19 cellular contexts compared by ENCODE assay signal in genomic region chrX:17441965-17442364, GRCh38.
DNase-seq lines count a peak whose midpoint lies in the region; ATAC-seq and TF ChIP-seq lines count a peak whose summit lies in the region.
"Had no signal": no experiment of that assay in that cellular context is flagged by ENCODE, and none has a peak within 500 bp of the region (broad histone marks: within the 10 kb centered on the region; RNA-seq: fewer than 3 reads in every experiment).

No MANE protein-coding gene starts in this region.

- POLR2A ChIA-PET in Panc1 (lab: Charles Lee) = no interaction called here

- H3K27ac Mint-ChIP-seq in activated naive CD8-positive, alpha-beta T cell treated with anti-CD3 and anti-CD28 coated beads, Interleukin-2, amount 50 U/mL, for 24 hours = no peak overlapping the region
- H3K27ac Mint-ChIP-seq in activated naive CD8-positive, alpha-beta T cell treated with anti-CD3 and anti-CD28 coated beads for 36 hours = no peak overlapping the region
- H3K27ac Mint-ChIP-seq: type B pancreatic cell had no signal

- no peak for TF ChIP-seq POLR2A in testis (IDR thresholded peaks at IDR 0.05)

- H3K9me3 Mint-ChIP-seq in activated naive CD8-positive, alpha-beta T cell treated with anti-CD3 and anti-CD28 coated beads, Interleukin-2, amount 50 U/mL, for 24 hours = no peaks in the 10 kb centered on the region
- no peaks in the 10 kb centered on the region for H3K9me3 Mint-ChIP-seq in activated naive CD8-positive, alpha-beta T cell treated with anti-CD3 and anti-CD28 coated beads for 36 hours
- H3K9me3 Mint-ChIP-seq: type B pancreatic cell had no signal

- no peaks in the 10 kb centered on the region for H3K36me3 Mint-ChIP-seq in activated naive CD8-positive, alpha-beta T cell treated with anti-CD3 and anti-CD28 coated beads, Interleukin-2, amount 50 U/mL, for 24 hours (ENCODE audit: low read depth)
- no peaks in the 10 kb centered on the region for H3K36me3 Mint-ChIP-seq in activated naive CD8-positive, alpha-beta T cell treated with anti-CD3 and anti-CD28 coated beads for 36 hours
- H3K36me3 Mint-ChIP-seq: type B pancreatic cell had no signal

- in situ Hi-C loops in Panc1 (cut with HindIII; ENCODE audit: low pct_unique_long_range_greater_than_20kb, low sequenced_read_pairs) = no loop called here
- in situ Hi-C loops in HAP-1 (cut with MboI; ENCODE audit: low sequenced_read_pairs) = no loop called here

- H3K9me3 ChIP-seq in Panc1 (ENCODE audit: control insufficient read depth, insufficient read depth, low read depth, low read length) = no peaks in the 10 kb centered on the region
- no peaks in the 10 kb centered on the region for H3K9me3 ChIP-seq in testis
- H3K9me3 ChIP-seq in HAP-1 = no peaks in the 10 kb centered on the region
- H3K9me3 ChIP-seq: Caco-2, heart right ventricle, mucosa of descending colon, SJSA1 had no signal

- H3K27me3 ChIP-seq in Panc1 (ENCODE audit: control insufficient read depth, insufficient read depth, low read length) = no peaks in the 10 kb centered on the region
- no peaks in the 10 kb centered on the region for H3K27me3 ChIP-seq in testis
- H3K27me3 ChIP-seq in HAP-1 (ENCODE audit: low read depth) = no peaks in the 10 kb centered on the region
- H3K27me3 ChIP-seq: SJSA1 had no signal

- no peak for DNase-seq in activated naive CD8-positive, alpha-beta T cell treated with anti-CD3 and anti-CD28 coated beads, Interleukin-2, amount 50 U/mL, for 24 hours
- no peak for DNase-seq in activated naive CD8-positive, alpha-beta T cell treated with anti-CD3 and anti-CD28 coated beads for 36 hours
- DNase-seq in Panc1 (ENCODE audit: low read depth, low spot score) = peak; percentile 12
- DNase-seq in fibroblast of gingiva (ENCODE audit: low read depth) = peak; percentile 12
- no peak for DNase-seq in testis
- no peak for DNase-seq in NCI-H187 treated with DMSO at 0.1 percent for 48 hours (lab: John Stamatoyannopoulos, UW)
- no peak for DNase-seq in epidermal melanocyte (ENCODE audit: insufficient read length, low spot score)
- no peak for DNase-seq in HAP-1 (ENCODE audit: low spot score in 2 of 2)
- DNase-seq: amygdala, Caco-2, GF-D8, heart right ventricle, kidney glomerular epithelial cell, mucosa of descending colon, NCI-H1105, NCI-H2227 treated with DMSO at 0.1 percent for 48 hours, occipital lobe had no signal

- no TSS peak for BruUV-seq in Panc1 (replicated peaks; lab: Mats Ljungman, UMichigan)

- intact Hi-C loops in Panc1 (cut with micrococcal nuclease; ENCODE audit: unreplicated experiment) = no loop called here
- intact Hi-C loops in testis (cut with DNase I; ENCODE audit: low total_unique reads) = no loop called here

- H3K4me3 Mint-ChIP-seq in activated naive CD8-positive, alpha-beta T cell treated with anti-CD3 and anti-CD28 coated beads, Interleukin-2, amount 50 U/mL, for 24 hours = no peak overlapping the region
- no peak overlapping the region for H3K4me3 Mint-ChIP-seq in activated naive CD8-positive, alpha-beta T cell treated with anti-CD3 and anti-CD28 coated beads for 36 hours
- H3K4me3 Mint-ChIP-seq: type B pancreatic cell had no signal

- H3K27ac ChIP-seq in Panc1 (ENCODE audit: low read length) (no peak overlapping the region), testis (no peak overlapping the region)
- H3K27ac ChIP-seq: heart right ventricle, SJSA1 had no signal

- CTCF ChIA-PET in Panc1 (lab: Charles Lee) = no interaction called here

- no peak for TF ChIP-seq CTCF in Panc1 (IDR thresholded peaks at IDR 0.05)
- TF ChIP-seq CTCF in testis (IDR thresholded peaks at IDR 0.05) = no peak

- peak; percentile 71 for ATAC-seq in activated naive CD8-positive, alpha-beta T cell treated with anti-CD3 and anti-CD28 coated beads, Interleukin-2, amount 50 U/mL, for 24 hours
- ATAC-seq in Panc1 = no peak
- ATAC-seq: heart right ventricle, mucosa of descending colon had no signal

- H3K4me1 ChIP-seq in Panc1 (ENCODE audit: control insufficient read depth, insufficient read depth, low read length) (no peaks in the 10 kb centered on the region), testis (no peaks in the 10 kb centered on the region), HAP-1 (no peaks in the 10 kb centered on the region)
- H3K4me1 ChIP-seq: heart right ventricle had no signal

- peaks cover 4% of the 10 kb centered on the region for H3K27me3 Mint-ChIP-seq in activated naive CD8-positive, alpha-beta T cell treated with anti-CD3 and anti-CD28 coated beads, Interleukin-2, amount 50 U/mL, for 24 hours
- no peaks in the 10 kb centered on the region for H3K27me3 Mint-ChIP-seq in activated naive CD8-positive, alpha-beta T cell treated with anti-CD3 and anti-CD28 coated beads for 36 hours
- H3K27me3 Mint-ChIP-seq: type B pancreatic cell had no signal

- H3K4me3 ChIP-seq in Panc1 (ENCODE audit: low read depth in 2 of 2, low read length in 2 of 2) = no peak overlapping the region
- H3K4me3 ChIP-seq in testis = no peak overlapping the region
- no peak overlapping the region for H3K4me3 ChIP-seq in HAP-1
- H3K4me3 ChIP-seq: heart right ventricle, mucosa of descending colon, SJSA1 had no signal

- H3K4me1 Mint-ChIP-seq in activated naive CD8-positive, alpha-beta T cell treated with anti-CD3 and anti-CD28 coated beads, Interleukin-2, amount 50 U/mL, for 24 hours = peaks cover 3% of the 10 kb centered on the region
- peaks cover 3% of the 10 kb centered on the region for H3K4me1 Mint-ChIP-seq in activated naive CD8-positive, alpha-beta T cell treated with anti-CD3 and anti-CD28 coated beads for 36 hours

- H3K36me3 ChIP-seq in Panc1 (ENCODE audit: control insufficient read depth, insufficient read depth, low read length) = no peaks in the 10 kb centered on the region
- H3K36me3 ChIP-seq in testis (ENCODE audit: low read depth, missing control alignments) = no peaks in the 10 kb centered on the region
- H3K36me3 ChIP-seq in HAP-1 (replicated peaks) = no peaks in the 10 kb centered on the region
- H3K36me3 ChIP-seq: heart right ventricle, SJSA1 had no signal

Comparison
In these comparisons a context has a peak if more than half of its experiments do, and no peak if none do; other contexts are left out.
1. DNase-seq: peak in Panc1 (single experiment) and fibroblast of gingiva (single experiment); none in activated naive CD8-positive, alpha-beta T cell treated with anti-CD3 and anti-CD28 coated beads, Interleukin-2, amount 50 U/mL, for 24 hours (single experiment), activated naive CD8-positive, alpha-beta T cell treated with anti-CD3 and anti-CD28 coated beads for 36 hours (single experiment), testis (single experiment), NCI-H187 treated with DMSO at 0.1 percent for 48 hours (single experiment), epidermal melanocyte (single experiment) and HAP-1 (0 of 2).